In genomic region chr9:32525506-32525905, GRCh38 we compare ENCODE assay signal across 8 cellular contexts. TPM values are rescaled to one million over a fixed set of nuclear protein-coding genes. Genes with fewer than 3 reads are reported as not detected.
A peak's percentile ranks its signal among the peaks of the same experiment; 100 is the strongest.
DNase-seq lines count a peak whose midpoint lies in the region; ATAC-seq and TF ChIP-seq lines count a peak whose summit lies in the region.

No MANE protein-coding gene starts in this region.

- no peak for TF ChIP-seq CTCF in mammary epithelial cell (conservative IDR thresholded peaks at IDR 0.05 in 1 of 2, IDR thresholded peaks at IDR 0.05 in 1 of 2; ENCODE audit: extremely low read depth in 1 of 2, insufficient read depth in 1 of 2, low read depth in 1 of 2, low read length in 2 of 2)

- CTCF ChIA-PET in mammary epithelial cell (lab: Charles Lee; ENCODE audit: low non-redundant PET), result interaction anchor here (1.6 kb wide), 1 partner anchor 147 kb away, joined by 23 read pairs; no protein-coding TSS in a partner anchor

- peak overlapping the region; percentile 13 to 81 (median 73); a peak in 21 of 22 replicates for H3K27ac ChIP-seq in BLaER1 treated with 17β-estradiol and CSF1 and Interleukin-3, amounts not matched to agents 10 nM and 100 nM
- peak overlapping the region; percentile 80 for H3K27ac ChIP-seq in mammary epithelial cell (ENCODE audit: insufficient read depth, low read depth, low read length)
- H3K27ac ChIP-seq in temporal lobe (ENCODE audit: low read depth, low read length), result peak overlapping the region; percentile 75

- H3K36me3 ChIP-seq in BLaER1 treated with 17β-estradiol and CSF1 and Interleukin-3, amounts not matched to agents 10 nM and 100 nM, result peaks cover 3 to 17% (median 6%) of the 10 kb centered on the region in 11 experiments; a peak in 13 of 22 replicates
- H3K36me3 ChIP-seq in mammary epithelial cell (ENCODE audit: insufficient read depth, low read length), result no peaks in the 10 kb centered on the region

- ATAC-seq in GM21367 (IDR thresholded peaks at IDR 0.05; ENCODE audit: unreplicated experiment) (peak; percentile 19), left lobe of liver (peak; percentile 6), HG02870 (IDR thresholded peaks at IDR 0.05; ENCODE audit: unreplicated experiment) (no peak)

- H3K4me2 ChIP-seq in BLaER1 treated with 17β-estradiol and CSF1 and Interleukin-3, amounts not matched to agents 10 nM and 100 nM, result peak overlapping the region; percentile 77 to 99 (median 91)
- peak overlapping the region; percentile 97 for H3K4me2 ChIP-seq in mammary epithelial cell (ENCODE audit: insufficient read depth, low read depth, low read length)

- H2AFZ ChIP-seq in mammary epithelial cell (ENCODE audit: low read depth, low read length), result peak overlapping the region; percentile 96

- H4K20me1 ChIP-seq in BLaER1 treated with 17β-estradiol and CSF1 and Interleukin-3, amounts not matched to agents 10 nM and 100 nM, result no peaks in the 10 kb centered on the region; a peak in 1 of 22 replicates
- H4K20me1 ChIP-seq in mammary epithelial cell (ENCODE audit: insufficient read depth, low read length), result no peaks in the 10 kb centered on the region

- dilution Hi-C loops in mammary epithelial cell (cut with HindIII; ENCODE audit: low sequenced_read_pairs), result no loop called here

- DNase-seq in MV-4-11 (lab: John Stamatoyannopoulos, UW) (peak; percentile 30), mammary epithelial cell (no peak), left lobe of liver (ENCODE audit: low spot score) (no peak), HuH-7.5 (ENCODE audit: low spot score) (no peak)

- H3K9ac ChIP-seq in BLaER1 treated with 17β-estradiol and CSF1 and Interleukin-3, amounts not matched to agents 10 nM and 100 nM, result peak overlapping the region; percentile 70 to 85 (median 80)
- H3K9ac ChIP-seq in mammary epithelial cell (ENCODE audit: insufficient read depth, low read length), result peak overlapping the region; percentile 82

- H3K79me2 ChIP-seq in mammary epithelial cell (ENCODE audit: insufficient read depth, low read length), result peaks cover 50% of the 10 kb centered on the region

- peaks cover 5 to 27% (median 22%) of the 10 kb centered on the region in 11 experiments; a peak in 21 of 22 replicates for H3K9me3 ChIP-seq in BLaER1 treated with 17β-estradiol and CSF1 and Interleukin-3, amounts not matched to agents 10 nM and 100 nM (replicated peaks in 1 of 11)
- H3K9me3 ChIP-seq in mammary epithelial cell (replicated peaks; ENCODE audit: insufficient read depth, low read length), result no peaks in the 10 kb centered on the region

- intact Hi-C loops in mammary epithelial cell (cut with micrococcal nuclease), result loop anchor here (5.0 to 10.0 kb wide), 2 partner anchors 61 to 93 kb away; no protein-coding TSS in a partner anchor

- in situ Hi-C loops in mammary epithelial cell (cut with MboI; ENCODE audit: low sequenced_read_pairs in 2 of 2), result no loop called here

- peak overlapping the region; percentile 65 to 85 (median 76) for H3K4me3 ChIP-seq in BLaER1 treated with 17β-estradiol and CSF1 and Interleukin-3, amounts not matched to agents 10 nM and 100 nM
- peak overlapping the region; percentile 71 to 94 (median 75) for H3K4me3 ChIP-seq in mammary epithelial cell (replicated peaks in 1 of 3; ENCODE audit: insufficient read depth in 1 of 3, low read depth in 2 of 3, low read length in 3 of 3)

- WGBS in mammary epithelial cell (ENCODE audit: low coverage, missing lambda C conversion rate), result 4% methylated on average over 6 of the region's 7 CpGs

- TSS peak; percentile 65 for BruUV-seq in mammary epithelial cell (replicated peaks; lab: Mats Ljungman, UMichigan)

- H3K27me3 ChIP-seq in BLaER1 treated with 17β-estradiol and CSF1 and Interleukin-3, amounts not matched to agents 10 nM and 100 nM, result no peaks in the 10 kb centered on the region
- no peaks in the 10 kb centered on the region for H3K27me3 ChIP-seq in mammary epithelial cell (ENCODE audit: insufficient read depth, low read length)

- H3K4me1 ChIP-seq in BLaER1 treated with 17β-estradiol and CSF1 and Interleukin-3, amounts not matched to agents 10 nM and 100 nM, result peaks cover 20 to 29% (median 25%) of the 10 kb centered on the region in 10 experiments
- H3K4me1 ChIP-seq in mammary epithelial cell (ENCODE audit: insufficient read depth, low read length), result peaks cover 15% of the 10 kb centered on the region

RNA-seq across cellular contexts. Expression of gene RIGI, which starts 0.5 kb away (rescaled TPM):
- total RNA-seq in mammary epithelial cell (1 to 10 TPM; 4.7 to 8.6 TPM), left lobe of liver (2.9 TPM), temporal lobe (3.9 TPM)
- polyA plus RNA-seq in mammary epithelial cell, result 3.4 TPM
- polyA minus RNA-seq in mammary epithelial cell, result 5.5 TPM

RNA-seq across cellular contexts. Expression of gene SMIM27, which starts 26.6 kb away (rescaled TPM):
- total RNA-seq in mammary epithelial cell (10 to 100 TPM in 1 of 2 donors, 1 to 10 TPM in 1; 4.8 to 11.3 TPM), left lobe of liver (5.2 TPM), temporal lobe (3.0 TPM)
- polyA plus RNA-seq in mammary epithelial cell, result 1.4 TPM
- not detected for polyA minus RNA-seq in mammary epithelial cell

RNA-seq across cellular contexts. Expression of gene TOPORS, which starts 26.9 kb away (rescaled TPM):
- total RNA-seq in mammary epithelial cell, result 10 to 100 TPM; 15.9 to 29.0 TPM
- 11.1 TPM for polyA plus RNA-seq in mammary epithelial cell
- polyA minus RNA-seq in mammary epithelial cell, result 21.3 TPM
- 6.6 TPM for total RNA-seq in left lobe of liver
- 32.5 TPM for total RNA-seq in temporal lobe

RNA-seq across cellular contexts. Expression of gene NDUFB6, which starts 47.5 kb away (rescaled TPM):
- total RNA-seq in mammary epithelial cell (10 to 100 TPM; 22.8 to 52.2 TPM), left lobe of liver (34.7 TPM), temporal lobe (27.0 TPM)
- 60.5 TPM for polyA plus RNA-seq in mammary epithelial cell
- not detected for polyA minus RNA-seq in mammary epithelial cell
